ENCODE assay signal across 29 cellular contexts in genomic region chr11:133720951-133721350, GRCh38.
"Had no signal": no experiment of that assay in that cellular context is flagged by ENCODE, and none has a peak within 500 bp of the region (broad histone marks: within the 10 kb centered on the region; RNA-seq: fewer than 3 reads in every experiment).

No MANE protein-coding gene starts in this region.

- H3K27me3 Mint-ChIP-seq: activated B cell treated with CpG ODN at 0.5 μM for 24 hours; activated CD8-positive, alpha-beta T cell treated with anti-CD3 and anti-CD28 coated beads for 36 hours; activated naive CD4-positive, alpha-beta T cell treated with anti-CD3 and anti-CD28 coated beads, Interleukin-2, amount 50 U/mL, for 24 hours; activated naive CD8-positive, alpha-beta T cell treated with anti-CD3 and anti-CD28 coated beads for 36 hours; activated naive CD8-positive, alpha-beta T cell treated with anti-CD3 and anti-CD28 coated beads, Interleukin-2, amount 50 U/mL, for 24 hours; dendritic cell treated with granulocyte-macrophage colony-stimulating factor and Interleukin-4, amounts not matched to agents 40 ng/mL and 50 ng/mL, for 4 days had no signal

- ATAC-seq: activated CD4-positive, CD25-positive, alpha-beta regulatory T cell treated with anti-CD3 and anti-CD28 coated beads, Interleukin-2, amount 50 U/mL, for 24 hours; activated CD8-positive, alpha-beta T cell treated with anti-CD3 and anti-CD28 coated beads for 36 hours; activated T-cell treated with anti-CD3 and anti-CD28 coated beads, Interleukin-2, amount 50 U/mL, for 4 hours; activated T-helper 17 cell treated with anti-CD3 and anti-CD28 coated beads, Interleukin-2, amount 50 U/mL, for 72 hours; esophagus mucosa; T-helper 17 cell had no signal

- H3K27ac Mint-ChIP-seq: activated B cell treated with CpG ODN at 0.5 μM for 24 hours; activated CD8-positive, alpha-beta T cell treated with anti-CD3 and anti-CD28 coated beads for 36 hours; activated naive CD4-positive, alpha-beta T cell treated with anti-CD3 and anti-CD28 coated beads, Interleukin-2, amount 50 U/mL, for 24 hours; activated naive CD8-positive, alpha-beta T cell treated with anti-CD3 and anti-CD28 coated beads for 36 hours; activated naive CD8-positive, alpha-beta T cell treated with anti-CD3 and anti-CD28 coated beads, Interleukin-2, amount 50 U/mL, for 24 hours; activated T-helper 17 cell treated with anti-CD3 and anti-CD28 coated beads, Interleukin-2, amount 50 U/mL, for 72 hours; dendritic cell treated with granulocyte-macrophage colony-stimulating factor and Interleukin-4, amounts not matched to agents 40 ng/mL and 50 ng/mL, for 4 days; T-helper 17 cell; T-helper 2 cell treated with Interferon-gamma antibody and Interleukin-4, amounts not matched to agents 5 μg/mL and 100 μg/mL, for 36 hours had no signal

- DNase-seq: activated B cell treated with CpG ODN at 0.5 μM for 24 hours; activated CD4-positive, alpha-beta T cell treated with anti-CD3 and anti-CD28 coated beads for 48 hours; activated CD4-positive, alpha-beta T cell treated with anti-CD3 and anti-CD28 coated beads, Interleukin-2, amount 50 U/mL, for 1 hour; activated CD4-positive, alpha-beta T cell treated with anti-CD3 and anti-CD28 coated beads, Interleukin-2, amount 50 U/mL, for 48 hours; activated CD8-positive, alpha-beta memory T cell treated with anti-CD3 and anti-CD28 coated beads for 24 hours; activated CD8-positive, alpha-beta T cell treated with anti-CD3 and anti-CD28 coated beads for 36 hours; activated effector memory CD4-positive, alpha-beta T cell treated with Interleukin-2 at 50 U/mL for 16 hours; activated gamma-delta T cell treated with Interleukin-2 at 50 U/mL for 16 hours; activated naive CD4-positive, alpha-beta T cell treated with Interleukin-2 at 50 U/mL for 16 hours; activated naive CD8-positive, alpha-beta T cell treated with anti-CD3 and anti-CD28 coated beads for 36 hours; activated naive CD8-positive, alpha-beta T cell treated with anti-CD3 and anti-CD28 coated beads, Interleukin-2, amount 50 U/mL, for 24 hours; activated T-cell treated with anti-CD3 and anti-CD28 coated beads, Interleukin-2, amount 50 U/mL, for 4 hours; adrenal gland; brain microvascular endothelial cell; effector CD4-positive, alpha-beta T cell; foreskin fibroblast; head of caudate nucleus; T-helper 1 cell; T-helper 17 cell; T1000; WERI-Rb-1 had no signal

- H3K27ac ChIP-seq: adrenal gland, brain microvascular endothelial cell, coronary artery, WERI-Rb-1 had no signal

- H3K36me3 ChIP-seq: adrenal gland, brain microvascular endothelial cell, WERI-Rb-1 had no signal

- H3K27me3 ChIP-seq: adrenal gland, brain microvascular endothelial cell had no signal

- H3K9me3 Mint-ChIP-seq: activated B cell treated with CpG ODN at 0.5 μM for 24 hours; activated CD8-positive, alpha-beta T cell treated with anti-CD3 and anti-CD28 coated beads for 36 hours; activated naive CD8-positive, alpha-beta T cell treated with anti-CD3 and anti-CD28 coated beads for 36 hours; activated naive CD8-positive, alpha-beta T cell treated with anti-CD3 and anti-CD28 coated beads, Interleukin-2, amount 50 U/mL, for 24 hours; activated T-cell treated with anti-CD3 and anti-CD28 coated beads, Interleukin-2, amount 50 U/mL, for 4 hours; dendritic cell treated with granulocyte-macrophage colony-stimulating factor and Interleukin-4, amounts not matched to agents 40 ng/mL and 50 ng/mL, for 4 days; T-helper 2 cell treated with Interferon-gamma antibody and Interleukin-4, amounts not matched to agents 5 μg/mL and 100 μg/mL, for 36 hours had no signal

- H3K4me3 ChIP-seq: adrenal gland, coronary artery had no signal

- H3K9me3 ChIP-seq: adrenal gland had no signal

- H3K4me1 Mint-ChIP-seq: activated B cell treated with CpG ODN at 0.5 μM for 24 hours; activated naive CD4-positive, alpha-beta T cell treated with anti-CD3 and anti-CD28 coated beads, Interleukin-2, amount 50 U/mL, for 24 hours; activated naive CD8-positive, alpha-beta T cell treated with anti-CD3 and anti-CD28 coated beads for 36 hours; activated naive CD8-positive, alpha-beta T cell treated with anti-CD3 and anti-CD28 coated beads, Interleukin-2, amount 50 U/mL, for 24 hours; activated T-helper 17 cell treated with anti-CD3 and anti-CD28 coated beads, Interleukin-2, amount 50 U/mL, for 72 hours; central memory CD8-positive, alpha-beta T cell; T-helper 17 cell had no signal

- H3K4me3 Mint-ChIP-seq: activated B cell treated with CpG ODN at 0.5 μM for 24 hours; activated CD8-positive, alpha-beta T cell treated with anti-CD3 and anti-CD28 coated beads for 36 hours; activated naive CD4-positive, alpha-beta T cell treated with anti-CD3 and anti-CD28 coated beads, Interleukin-2, amount 50 U/mL, for 24 hours; activated naive CD8-positive, alpha-beta T cell treated with anti-CD3 and anti-CD28 coated beads for 36 hours; activated naive CD8-positive, alpha-beta T cell treated with anti-CD3 and anti-CD28 coated beads, Interleukin-2, amount 50 U/mL, for 24 hours; activated T-cell treated with anti-CD3 and anti-CD28 coated beads, Interleukin-2, amount 50 U/mL, for 4 hours; activated T-helper 17 cell treated with anti-CD3 and anti-CD28 coated beads, Interleukin-2, amount 50 U/mL, for 72 hours; central memory CD8-positive, alpha-beta T cell; dendritic cell treated with granulocyte-macrophage colony-stimulating factor and Interleukin-4, amounts not matched to agents 40 ng/mL and 50 ng/mL, for 4 days; T-helper 17 cell; T-helper 2 cell treated with Interferon-gamma antibody and Interleukin-4, amounts not matched to agents 5 μg/mL and 100 μg/mL, for 36 hours had no signal

- H3K36me3 Mint-ChIP-seq: activated naive CD4-positive, alpha-beta T cell treated with anti-CD3 and anti-CD28 coated beads, Interleukin-2, amount 50 U/mL, for 24 hours; activated naive CD8-positive, alpha-beta T cell treated with anti-CD3 and anti-CD28 coated beads for 36 hours had no signal

- H3K4me1 ChIP-seq: adrenal gland had no signal
